9 cellular contexts compared by ENCODE assay signal in the genomic region with DNA sequence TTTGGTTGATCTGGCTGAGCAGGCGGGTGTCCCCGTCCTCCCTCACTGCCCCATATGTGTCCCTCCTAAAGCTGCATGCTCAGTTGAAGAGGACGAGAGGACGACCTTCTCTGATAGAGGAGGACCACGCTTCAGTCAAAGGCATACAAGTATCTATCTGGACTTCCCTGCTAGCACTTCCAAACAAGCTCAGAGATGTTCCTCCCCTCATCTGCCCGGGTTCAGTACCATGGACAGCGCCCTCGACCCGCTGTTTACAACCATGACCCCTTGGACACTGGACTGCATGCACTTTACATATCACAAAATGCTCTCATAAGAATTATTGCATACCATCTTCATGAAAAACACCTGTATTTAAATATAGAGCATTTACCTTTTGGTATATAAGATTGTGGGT. TPM values are rescaled to one million over a fixed set of nuclear protein-coding genes. Genes with fewer than 3 reads are reported as not detected.
DNase-seq lines count a peak whose midpoint lies in the region; ATAC-seq and TF ChIP-seq lines count a peak whose summit lies in the region.
"Had no signal": no experiment of that assay in that cellular context is flagged by ENCODE, and none has a peak within 500 bp of the region (broad histone marks: within the 10 kb centered on the region; RNA-seq: fewer than 3 reads in every experiment).

No MANE protein-coding gene starts in this region.

- H3K27ac Mint-ChIP-seq in mesothelial cell of epicardium: no peak overlapping the region

- peaks cover 64% of the 10 kb centered on the region for H3K27me3 Mint-ChIP-seq in mesothelial cell of epicardium (ENCODE audit: low read depth)

- no peaks in the 10 kb centered on the region for H3K4me1 Mint-ChIP-seq in mesothelial cell of epicardium

- no peak overlapping the region for H3K4me3 Mint-ChIP-seq in mesothelial cell of epicardium

- ATAC-seq in stimulated activated naive CD8-positive, alpha-beta T cell treated with anti-CD3 and anti-CD28 coated beads, Interleukin-15, Interleukin-2, amounts not matched to agents 100 U/mL and 50 U/mL, for 24 hours: no peak

- no peaks in the 10 kb centered on the region for H3K9me3 Mint-ChIP-seq in mesothelial cell of epicardium

- DNase-seq in activated gamma-delta T cell treated with Interleukin-2 at 50 U/mL for 16 hours (peak; percentile 39), activated gamma-delta T cell (lab: John Stamatoyannopoulos, UW) (no peak), dermis microvascular lymphatic vessel endothelial cell (ENCODE audit: low read depth in 2 of 2) (peak; percentile 40 to 67), mesothelial cell of epicardium (ENCODE audit: low spot score in 2 of 2, unreplicated experiment in 2 of 2) (peak; percentile 37 to 74), GDM1 (lab: John Stamatoyannopoulos, UW) (no peak), NCI-H2196 treated with DMSO at 0.1 percent for 48 hours (lab: John Stamatoyannopoulos, UW; ENCODE audit: unreplicated experiment) (no peak)
- DNase-seq in activated CD4-positive, alpha-beta T cell treated with anti-CD3 and anti-CD28 coated beads for 48 hours: peak; percentile 60
- DNase-seq in stimulated activated naive CD8-positive, alpha-beta T cell treated with anti-CD3 and anti-CD28 coated beads, Interleukin-15, Interleukin-2, amounts not matched to agents 100 U/mL and 50 U/mL, for 24 hours: peak; percentile 67

- no peak for TF ChIP-seq CTCF in mesothelial cell of epicardium (IDR thresholded peaks at IDR 0.05; ENCODE audit: unreplicated experiment)

- no peaks in the 10 kb centered on the region for H3K36me3 Mint-ChIP-seq in mesothelial cell of epicardium

RNA-seq across cellular contexts. Expression of gene TRIM56, which starts 26.9 kb away (rescaled TPM):
- total RNA-seq in dermis microvascular lymphatic vessel endothelial cell (8.9 and 11.6 TPM in 2 replicates), mesothelial cell of epicardium (33.6 to 40.1 TPM (median 39.6 TPM) in 3 replicates)

RNA-seq across cellular contexts. Expression of gene MUC17, which starts 38.5 kb away (rescaled TPM):
- total RNA-seq in dermis microvascular lymphatic vessel endothelial cell (not detected in 2 replicates), mesothelial cell of epicardium (not detected in 3 replicates)
- total RNA-seq: T-helper 2 cell treated with Interferon-gamma antibody and Interleukin-4, amounts not matched to agents 100 ng/mL and 5 ng/mL, for 36 hours had no signal

Comparison
In these comparisons a context has a peak if more than half of its experiments do, and no peak if none do; other contexts are left out.
1. DNase-seq: peak in activated gamma-delta T cell treated with Interleukin-2 at 50 U/mL for 16 hours (single experiment), activated CD4-positive, alpha-beta T cell treated with anti-CD3 and anti-CD28 coated beads for 48 hours (single experiment), dermis microvascular lymphatic vessel endothelial cell (2 of 2), mesothelial cell of epicardium (2 of 2) and stimulated activated naive CD8-positive, alpha-beta T cell treated with anti-CD3 and anti-CD28 coated beads, Interleukin-15, Interleukin-2, amounts not matched to agents 100 U/mL and 50 U/mL, for 24 hours (single experiment); none in activated gamma-delta T cell (single experiment), GDM1 (single experiment) and NCI-H2196 treated with DMSO at 0.1 percent for 48 hours (single experiment).